Comparison of ENCODE assay signal across 1 cellular context in genomic region chr7:974820-975681, GRCh38.
TF ChIP-seq lines count a peak whose summit lies in the region.

A gene with protein sequence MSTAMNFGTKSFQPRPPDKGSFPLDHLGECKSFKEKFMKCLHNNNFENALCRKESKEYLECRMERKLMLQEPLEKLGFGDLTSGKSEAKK (minus strand): TSS chr7:975549. CDS start chr7:975509, 40 bp downstream.

TF ChIP-seq in GM12878, 131 proteins besides CTCF, POLR2A, EP300 and RAD21 (continued from another document and continues in another):
- TF ChIP-seq ASH2L (IDR thresholded peaks at IDR 0.05; ENCODE audit: borderline replicate concordance, low read depth) (peak; percentile 81; the same call in 1 of the 2 replicates), IKZF1 (conservative IDR thresholded peaks at IDR 0.05) (peak; percentile 89), NBN (IDR thresholded peaks at IDR 0.05) (peak; percentile 57; the same call in 1 of the 2 replicates), MYC (IDR thresholded peaks at IDR 0.05; ENCODE audit: insufficient read depth, insufficient read length, insufficient replicate concordance, low read length, severe bottlenecking) (no peak), PKNOX1 (IDR thresholded peaks at IDR 0.05) (peak; percentile 50; the same call in 1 of the 2 replicates), NR2F1 (conservative IDR thresholded peaks at IDR 0.05) (peak; percentile 72), RB1 (IDR thresholded peaks at IDR 0.05; ENCODE audit: borderline replicate concordance) (0 out of 2 replicates have a peak, but pooled peaks have one; percentile 54), ZBED1 (IDR thresholded peaks at IDR 0.05; ENCODE audit: borderline replicate concordance) (no peak), TCF12 (IDR thresholded peaks at IDR 0.05; ENCODE audit: low read depth, low read length) (peak; percentile 53; the same call in 1 of the 2 replicates), CREM (IDR thresholded peaks at IDR 0.05; ENCODE audit: low read depth) (peak; percentile 9; the same call in 1 of the 2 replicates), FOXK2 (IDR thresholded peaks at IDR 0.05) (peak; percentile 43; the same call in 1 of the 2 replicates), DPF2 (IDR thresholded peaks at IDR 0.05) (peak; percentile 85), NRF1 (conservative IDR thresholded peaks at IDR 0.05; ENCODE audit: low read depth, low read length) (0 out of 2 replicates have a peak, but pooled peaks have one; percentile 2), EGR1 (IDR thresholded peaks at IDR 0.05; ENCODE audit: borderline replicate concordance in 1 of 2, low read depth in 2 of 2, low read length in 2 of 2) (peak; percentile 68 to 98; a peak in 2 of 3 replicates), MEF2B (IDR thresholded peaks at IDR 0.05; ENCODE audit: partially characterized antibody, poor library complexity, severe bottlenecking) (no peak), FOS (IDR thresholded peaks at IDR 0.05; ENCODE audit: borderline replicate concordance, extremely low read depth, insufficient read length) (no peak), POLR2AphosphoS5 (IDR thresholded peaks at IDR 0.05; ENCODE audit: low read length) (peak; percentile 79), MYB (IDR thresholded peaks at IDR 0.05; ENCODE audit: borderline replicate concordance, low read depth, low read length) (no peak), SPI1 (IDR thresholded peaks at IDR 0.05; ENCODE audit: borderline replicate concordance, insufficient read depth, low read depth, low read length) (no peak), KDM1A (IDR thresholded peaks at IDR 0.05; ENCODE audit: borderline replicate concordance) (no peak), EED (IDR thresholded peaks at IDR 0.05; ENCODE audit: low read depth) (no peak), CBX5 (IDR thresholded peaks at IDR 0.05; ENCODE audit: low read depth) (no peak), NFYA (IDR thresholded peaks at IDR 0.05; ENCODE audit: borderline replicate concordance, low read depth, low read length) (no peak), BCLAF1 (IDR thresholded peaks at IDR 0.05) (no peak), HDAC6 (IDR thresholded peaks at IDR 0.05; ENCODE audit: unreplicated experiment) (no peak), CHD2 (IDR thresholded peaks at IDR 0.05; ENCODE audit: borderline replicate concordance, low read depth, low read length) (no peak), SMAD1 (IDR thresholded peaks at IDR 0.05; ENCODE audit: low read depth, partially characterized antibody) (no peak), ZZZ3 (IDR thresholded peaks at IDR 0.05; ENCODE audit: control insufficient read depth, insufficient read length, low read depth) (no peak), HSF1 (IDR thresholded peaks at IDR 0.05; ENCODE audit: low read depth, low read length) (no peak), IKZF2 (IDR thresholded peaks at IDR 0.05) (peak in 1 of 2 experiments; percentile 52; a peak in 1 of 4 replicates), RAD51 (IDR thresholded peaks at IDR 0.05) (peak; percentile 37; the same call in 1 of the 2 replicates), JUNB (IDR thresholded peaks at IDR 0.05) (no peak), MXI1 (IDR thresholded peaks at IDR 0.05; ENCODE audit: low read depth, low read length) (peak; percentile 60), SIN3A (IDR thresholded peaks at IDR 0.05; ENCODE audit: low read depth, low read length) (no peak; the same call in 1 of the 2 replicates), ZNF24 (IDR thresholded peaks at IDR 0.05) (no peak)
- TF ChIP-seq, protein P1, sequence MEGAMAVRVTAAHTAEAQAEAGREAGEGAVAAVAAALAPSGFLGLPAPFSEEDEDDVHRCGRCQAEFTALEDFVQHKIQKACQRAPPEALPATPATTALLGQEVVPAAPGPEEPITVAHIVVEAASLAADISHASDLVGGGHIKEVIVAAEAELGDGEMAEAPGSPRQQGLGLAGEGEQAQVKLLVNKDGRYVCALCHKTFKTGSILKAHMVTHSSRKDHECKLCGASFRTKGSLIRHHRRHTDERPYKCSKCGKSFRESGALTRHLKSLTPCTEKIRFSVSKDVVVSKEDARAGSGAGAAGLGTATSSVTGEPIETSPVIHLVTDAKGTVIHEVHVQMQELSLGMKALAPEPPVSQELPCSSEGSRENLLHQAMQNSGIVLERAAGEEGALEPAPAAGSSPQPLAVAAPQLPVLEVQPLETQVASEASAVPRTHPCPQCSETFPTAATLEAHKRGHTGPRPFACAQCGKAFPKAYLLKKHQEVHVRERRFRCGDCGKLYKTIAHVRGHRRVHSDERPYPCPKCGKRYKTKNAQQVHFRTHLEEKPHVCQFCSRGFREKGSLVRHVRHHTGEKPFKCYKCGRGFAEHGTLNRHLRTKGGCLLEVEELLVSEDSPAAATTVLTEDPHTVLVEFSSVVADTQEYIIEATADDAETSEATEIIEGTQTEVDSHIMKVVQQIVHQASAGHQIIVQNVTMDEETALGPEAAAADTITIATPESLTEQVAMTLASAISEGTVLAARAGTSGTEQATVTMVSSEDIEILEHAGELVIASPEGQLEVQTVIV (IDR thresholded peaks at IDR 0.05; ENCODE audit: borderline replicate concordance, partially characterized antibody), result peak; percentile 39
- TF ChIP-seq, protein P2, sequence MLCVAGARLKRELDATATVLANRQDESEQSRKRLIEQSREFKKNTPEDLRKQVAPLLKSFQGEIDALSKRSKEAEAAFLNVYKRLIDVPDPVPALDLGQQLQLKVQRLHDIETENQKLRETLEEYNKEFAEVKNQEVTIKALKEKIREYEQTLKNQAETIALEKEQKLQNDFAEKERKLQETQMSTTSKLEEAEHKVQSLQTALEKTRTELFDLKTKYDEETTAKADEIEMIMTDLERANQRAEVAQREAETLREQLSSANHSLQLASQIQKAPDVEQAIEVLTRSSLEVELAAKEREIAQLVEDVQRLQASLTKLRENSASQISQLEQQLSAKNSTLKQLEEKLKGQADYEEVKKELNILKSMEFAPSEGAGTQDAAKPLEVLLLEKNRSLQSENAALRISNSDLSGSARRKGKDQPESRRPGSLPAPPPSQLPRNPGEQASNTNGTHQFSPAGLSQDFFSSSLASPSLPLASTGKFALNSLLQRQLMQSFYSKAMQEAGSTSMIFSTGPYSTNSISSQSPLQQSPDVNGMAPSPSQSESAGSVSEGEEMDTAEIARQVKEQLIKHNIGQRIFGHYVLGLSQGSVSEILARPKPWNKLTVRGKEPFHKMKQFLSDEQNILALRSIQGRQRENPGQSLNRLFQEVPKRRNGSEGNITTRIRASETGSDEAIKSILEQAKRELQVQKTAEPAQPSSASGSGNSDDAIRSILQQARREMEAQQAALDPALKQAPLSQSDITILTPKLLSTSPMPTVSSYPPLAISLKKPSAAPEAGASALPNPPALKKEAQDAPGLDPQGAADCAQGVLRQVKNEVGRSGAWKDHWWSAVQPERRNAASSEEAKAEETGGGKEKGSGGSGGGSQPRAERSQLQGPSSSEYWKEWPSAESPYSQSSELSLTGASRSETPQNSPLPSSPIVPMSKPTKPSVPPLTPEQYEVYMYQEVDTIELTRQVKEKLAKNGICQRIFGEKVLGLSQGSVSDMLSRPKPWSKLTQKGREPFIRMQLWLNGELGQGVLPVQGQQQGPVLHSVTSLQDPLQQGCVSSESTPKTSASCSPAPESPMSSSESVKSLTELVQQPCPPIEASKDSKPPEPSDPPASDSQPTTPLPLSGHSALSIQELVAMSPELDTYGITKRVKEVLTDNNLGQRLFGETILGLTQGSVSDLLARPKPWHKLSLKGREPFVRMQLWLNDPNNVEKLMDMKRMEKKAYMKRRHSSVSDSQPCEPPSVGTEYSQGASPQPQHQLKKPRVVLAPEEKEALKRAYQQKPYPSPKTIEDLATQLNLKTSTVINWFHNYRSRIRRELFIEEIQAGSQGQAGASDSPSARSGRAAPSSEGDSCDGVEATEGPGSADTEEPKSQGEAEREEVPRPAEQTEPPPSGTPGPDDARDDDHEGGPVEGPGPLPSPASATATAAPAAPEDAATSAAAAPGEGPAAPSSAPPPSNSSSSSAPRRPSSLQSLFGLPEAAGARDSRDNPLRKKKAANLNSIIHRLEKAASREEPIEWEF (IDR thresholded peaks at IDR 0.05; ENCODE audit: insufficient replicate concordance, low read depth, low read length), result peak; percentile 98
- TF ChIP-seq, protein P3, sequence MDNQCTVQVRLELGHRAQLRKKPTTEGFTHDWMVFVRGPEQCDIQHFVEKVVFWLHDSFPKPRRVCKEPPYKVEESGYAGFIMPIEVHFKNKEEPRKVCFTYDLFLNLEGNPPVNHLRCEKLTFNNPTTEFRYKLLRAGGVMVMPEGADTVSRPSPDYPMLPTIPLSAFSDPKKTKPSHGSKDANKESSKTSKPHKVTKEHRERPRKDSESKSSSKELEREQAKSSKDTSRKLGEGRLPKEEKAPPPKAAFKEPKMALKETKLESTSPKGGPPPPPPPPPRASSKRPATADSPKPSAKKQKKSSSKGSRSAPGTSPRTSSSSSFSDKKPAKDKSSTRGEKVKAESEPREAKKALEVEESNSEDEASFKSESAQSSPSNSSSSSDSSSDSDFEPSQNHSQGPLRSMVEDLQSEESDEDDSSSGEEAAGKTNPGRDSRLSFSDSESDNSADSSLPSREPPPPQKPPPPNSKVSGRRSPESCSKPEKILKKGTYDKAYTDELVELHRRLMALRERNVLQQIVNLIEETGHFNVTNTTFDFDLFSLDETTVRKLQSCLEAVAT (IDR thresholded peaks at IDR 0.05), result peak; percentile 100
- TF ChIP-seq, protein P4, sequence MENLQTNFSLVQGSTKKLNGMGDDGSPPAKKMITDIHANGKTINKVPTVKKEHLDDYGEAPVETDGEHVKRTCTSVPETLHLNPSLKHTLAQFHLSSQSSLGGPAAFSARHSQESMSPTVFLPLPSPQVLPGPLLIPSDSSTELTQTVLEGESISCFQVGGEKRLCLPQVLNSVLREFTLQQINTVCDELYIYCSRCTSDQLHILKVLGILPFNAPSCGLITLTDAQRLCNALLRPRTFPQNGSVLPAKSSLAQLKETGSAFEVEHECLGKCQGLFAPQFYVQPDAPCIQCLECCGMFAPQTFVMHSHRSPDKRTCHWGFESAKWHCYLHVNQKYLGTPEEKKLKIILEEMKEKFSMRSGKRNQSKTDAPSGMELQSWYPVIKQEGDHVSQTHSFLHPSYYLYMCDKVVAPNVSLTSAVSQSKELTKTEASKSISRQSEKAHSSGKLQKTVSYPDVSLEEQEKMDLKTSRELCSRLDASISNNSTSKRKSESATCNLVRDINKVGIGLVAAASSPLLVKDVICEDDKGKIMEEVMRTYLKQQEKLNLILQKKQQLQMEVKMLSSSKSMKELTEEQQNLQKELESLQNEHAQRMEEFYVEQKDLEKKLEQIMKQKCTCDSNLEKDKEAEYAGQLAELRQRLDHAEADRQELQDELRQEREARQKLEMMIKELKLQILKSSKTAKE (IDR thresholded peaks at IDR 0.05; ENCODE audit: low read depth, poor library complexity, severe bottlenecking), result no peak
- TF ChIP-seq, protein P5, sequence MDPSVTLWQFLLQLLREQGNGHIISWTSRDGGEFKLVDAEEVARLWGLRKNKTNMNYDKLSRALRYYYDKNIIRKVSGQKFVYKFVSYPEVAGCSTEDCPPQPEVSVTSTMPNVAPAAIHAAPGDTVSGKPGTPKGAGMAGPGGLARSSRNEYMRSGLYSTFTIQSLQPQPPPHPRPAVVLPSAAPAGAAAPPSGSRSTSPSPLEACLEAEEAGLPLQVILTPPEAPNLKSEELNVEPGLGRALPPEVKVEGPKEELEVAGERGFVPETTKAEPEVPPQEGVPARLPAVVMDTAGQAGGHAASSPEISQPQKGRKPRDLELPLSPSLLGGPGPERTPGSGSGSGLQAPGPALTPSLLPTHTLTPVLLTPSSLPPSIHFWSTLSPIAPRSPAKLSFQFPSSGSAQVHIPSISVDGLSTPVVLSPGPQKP (IDR thresholded peaks at IDR 0.05; ENCODE audit: low read depth, low read length), result no peak; the same call in 1 of the 2 replicates
